12 cellular contexts compared by ENCODE assay signal in genomic region chr1:8410791-8411190, GRCh38.
A peak's percentile ranks its signal among the peaks of the same experiment; 100 is the strongest.
DNase-seq lines count a peak whose midpoint lies in the region; ATAC-seq and TF ChIP-seq lines count a peak whose summit lies in the region.
"Had no signal": no experiment of that assay in that cellular context is flagged by ENCODE, and none has a peak within 500 bp of the region (broad histone marks: within the 10 kb centered on the region; RNA-seq: fewer than 3 reads in every experiment).

No MANE protein-coding gene starts in this region.

- peaks cover 95% of the 10 kb centered on the region for H3K79me2 ChIP-seq in GM23248 (ENCODE audit: insufficient read depth)

- no peaks in the 10 kb centered on the region for H3K9me3 Mint-ChIP-seq in mesothelial cell of epicardium
- H3K9me3 Mint-ChIP-seq: activated naive CD4-positive, alpha-beta T cell treated with anti-CD3 and anti-CD28 coated beads for 36 hours had no signal

- H3K27me3 Mint-ChIP-seq in mesothelial cell of epicardium (ENCODE audit: low read depth) = no peaks in the 10 kb centered on the region

- no peak for ATAC-seq in GM18505 (IDR thresholded peaks at IDR 0.05; ENCODE audit: unreplicated experiment)
- ATAC-seq: PC-3, upper lobe of right lung had no signal

- peak overlapping the region; percentile 63 for H3K27ac Mint-ChIP-seq in mesothelial cell of epicardium
- H3K27ac Mint-ChIP-seq: activated naive CD4-positive, alpha-beta T cell treated with anti-CD3 and anti-CD28 coated beads for 36 hours had no signal

- no peak overlapping the region for H2AFZ ChIP-seq in GM23248

- no peaks in the 10 kb centered on the region for H3K9me3 ChIP-seq in GM23248 (ENCODE audit: low read depth)
- H3K9me3 ChIP-seq in adrenal gland (replicated peaks in 1 of 3) = no peaks in the 10 kb centered on the region
- no peaks in the 10 kb centered on the region for H3K9me3 ChIP-seq in stomach
- H3K9me3 ChIP-seq: upper lobe of right lung had no signal

- H3K4me3 Mint-ChIP-seq in mesothelial cell of epicardium = no peak overlapping the region
- H3K4me3 Mint-ChIP-seq: activated naive CD4-positive, alpha-beta T cell treated with anti-CD3 and anti-CD28 coated beads for 36 hours had no signal

- no peak for TF ChIP-seq EP300 in stomach (IDR thresholded peaks at IDR 0.05)

- peaks cover 69% of the 10 kb centered on the region for H3K4me1 Mint-ChIP-seq in mesothelial cell of epicardium

- WGBS in GM23248 (ENCODE audit: low coverage in 1 of 2, low lambda C conversion rate in 2 of 2, missing lambda C conversion rate in 2 of 2), 2 experiments = 82 to 83% methylated on average over 3 of the region's 3 CpGs
- 76 to 99% (median 89%) methylated on average over 3 of the region's 3 CpGs for WGBS in adrenal gland, 4 donors
- WGBS in stomach, 5 donors = 81 to 99% (median 95%) methylated on average over 3 of the region's 3 CpGs

- H4K20me1 ChIP-seq in GM23248 (ENCODE audit: insufficient read depth) = no peaks in the 10 kb centered on the region

- no peak overlapping the region for H3K9ac ChIP-seq in GM23248

- TF ChIP-seq CTCF in adrenal gland (IDR thresholded peaks at IDR 0.05) (no peak), mesothelial cell of epicardium (IDR thresholded peaks at IDR 0.05; ENCODE audit: unreplicated experiment) (no peak), stomach (IDR thresholded peaks at IDR 0.05) (no peak), GM13976 (IDR thresholded peaks at IDR 0.05; ENCODE audit: borderline replicate concordance, control extremely low read depth, extremely low read depth, insufficient read depth, missing control alignments) (no peak)

- TF ChIP-seq POLR2A in adrenal gland (IDR thresholded peaks at IDR 0.05) (no peak), stomach (IDR thresholded peaks at IDR 0.05) (no peak), GM18505 (IDR thresholded peaks at IDR 0.05; ENCODE audit: borderline replicate concordance, extremely low read depth, insufficient read depth, insufficient read length) (no peak)

- H3K4me2 ChIP-seq in GM23248 (ENCODE audit: unreplicated experiment) = peak overlapping the region; percentile 18

- in situ Hi-C loops in GM23248 (cut with MboI) = no loop called here
- in situ Hi-C loops in GM13976 (cut with MboI; ENCODE audit: low sequenced_read_pairs, unreplicated experiment) = no loop called here

- H3K9me2 ChIP-seq in GM23248 (ENCODE audit: insufficient read depth) = no peaks in the 10 kb centered on the region

- peaks cover 57% of the 10 kb centered on the region for H3F3A ChIP-seq in GM23248 (ENCODE audit: insufficient read depth)

- peaks cover 14% of the 10 kb centered on the region; the same call in 1 of the 2 replicates for H3K36me3 ChIP-seq in GM23248 (ENCODE audit: low read depth)
- H3K36me3 ChIP-seq in adrenal gland (replicated peaks in 1 of 2) = peaks cover 0 to 24% of the 10 kb centered on the region in 2 donors
- peaks cover 0 to 38% (median 23%) of the 10 kb centered on the region in 4 donors for H3K36me3 ChIP-seq in stomach

- peak; percentile 32 for DNase-seq in GM23248
- DNase-seq in adrenal gland = no peak
- DNase-seq in mesothelial cell of epicardium (ENCODE audit: low spot score in 2 of 2, unreplicated experiment in 2 of 2) = no peak
- no peak for DNase-seq in stomach
- DNase-seq in GM13976 (ENCODE audit: low spot score) = no peak
- DNase-seq in AG08395 (ENCODE audit: low spot score) = no peak
- DNase-seq: activated naive CD4-positive, alpha-beta T cell treated with anti-CD3 and anti-CD28 coated beads for 36 hours; Karpas-422; NCI-H1436 treated with DMSO at 0.1 percent for 48 hours; PC-3; upper lobe of right lung had no signal

- peaks cover 10% of the 10 kb centered on the region for H3K36me3 Mint-ChIP-seq in mesothelial cell of epicardium

- H3K4me3 ChIP-seq in GM23248 = no peak overlapping the region
- H3K4me3 ChIP-seq in adrenal gland = no peak overlapping the region
- no peak overlapping the region for H3K4me3 ChIP-seq in stomach
- H3K4me3 ChIP-seq: upper lobe of right lung had no signal

- intact Hi-C loops in adrenal gland (cut with DNase I) = no loop called here
- intact Hi-C loops in stomach (cut with DNase I; ENCODE audit: low total_unique reads) = no loop called here

- H3K27me3 ChIP-seq in GM23248 (replicated peaks; ENCODE audit: insufficient read depth) = no peaks in the 10 kb centered on the region
- no peaks in the 10 kb centered on the region for H3K27me3 ChIP-seq in adrenal gland
- H3K27me3 ChIP-seq in stomach = no peaks in the 10 kb centered on the region
- H3K27me3 ChIP-seq: upper lobe of right lung had no signal

- H3K4me1 ChIP-seq in GM23248 (ENCODE audit: insufficient read depth) (peaks cover 61% of the 10 kb centered on the region), adrenal gland (replicated peaks in 1 of 2) (peaks cover 72 to 89% of the 10 kb centered on the region in 2 donors), stomach (peaks cover 85 to 100% (median 94%) of the 10 kb centered on the region in 4 donors)

- H3K27ac ChIP-seq in GM23248 (peak overlapping the region; percentile 88), adrenal gland (peak overlapping the region in 4 of 5 donors; percentile 84 to 92 (median 88)), stomach (peak overlapping the region in 3 of 5 donors; percentile 78 to 99 (median 90))
